ENCODE assay signal across 1 cellular context in the genomic region with DNA sequence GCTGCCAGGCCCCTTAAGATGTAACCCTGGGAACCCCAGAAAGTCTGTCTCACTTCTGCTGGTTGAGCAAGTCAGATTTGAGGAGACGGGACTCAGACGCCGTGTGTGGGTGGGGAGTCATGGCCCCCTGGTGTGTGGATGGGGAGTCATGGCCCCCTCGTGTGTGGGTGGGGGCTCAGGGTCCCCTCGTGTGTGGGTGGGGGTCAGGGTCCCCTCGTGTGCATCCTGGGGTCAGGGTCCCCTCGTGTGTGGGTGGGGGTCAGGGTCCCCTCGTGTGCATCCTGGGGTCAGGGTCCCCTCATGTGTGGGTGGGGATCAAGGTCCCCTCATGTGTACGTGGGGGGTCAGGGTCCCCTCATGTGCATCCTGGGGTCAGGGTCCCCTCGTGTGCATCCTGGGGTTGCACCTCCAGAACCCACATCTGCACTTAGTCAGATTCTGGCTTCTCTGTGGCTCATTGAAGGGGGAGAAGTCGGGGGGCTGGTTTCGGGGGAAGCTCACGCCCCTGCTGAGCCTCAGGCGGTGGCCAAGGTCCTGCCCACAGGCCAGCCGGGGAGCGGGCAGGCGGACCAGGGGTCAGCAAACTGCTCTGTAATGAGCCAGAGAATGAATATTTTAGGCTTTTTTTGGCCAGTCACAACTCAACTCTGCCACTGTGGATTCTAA.
TF ChIP-seq lines count a peak whose summit lies in the region.

No MANE protein-coding gene starts in this region.

TF ChIP-seq in K562, 482 proteins besides CTCF, POLR2A, EP300 and RAD21:
- TF ChIP-seq EGR1 (conservative IDR thresholded peaks at IDR 0.05): peak; percentile 52
- TF ChIP-seq, protein P1, sequence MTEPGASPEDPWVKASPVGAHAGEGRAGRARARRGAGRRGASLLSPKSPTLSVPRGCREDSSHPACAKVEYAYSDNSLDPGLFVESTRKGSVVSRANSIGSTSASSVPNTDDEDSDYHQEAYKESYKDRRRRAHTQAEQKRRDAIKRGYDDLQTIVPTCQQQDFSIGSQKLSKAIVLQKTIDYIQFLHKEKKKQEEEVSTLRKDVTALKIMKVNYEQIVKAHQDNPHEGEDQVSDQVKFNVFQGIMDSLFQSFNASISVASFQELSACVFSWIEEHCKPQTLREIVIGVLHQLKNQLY (CRISPR knock-in tag; conservative IDR thresholded peaks at IDR 0.05): no peak
TF ChIP-seq in K562: peak in this region for 1.
